In genomic region chr10:62037890-62038608, GRCh38 we compare ENCODE assay signal across 8 cellular contexts.
DNase-seq lines count a peak whose midpoint lies in the region; ATAC-seq, FAIRE-seq and TF ChIP-seq lines count a peak whose summit lies in the region.

No MANE protein-coding gene starts in this region.

- intact Hi-C loops in tibial artery (cut with DNase I; ENCODE audit: low total_unique reads): loop anchor here (5.0 kb wide), 1 partner anchor 199 kb away; no protein-coding TSS in a partner anchor

- no peak for FAIRE-seq in keratinocyte (lab: Jason Lieb, UNC)

- peak overlapping the region; percentile 97 for H3K27ac Mint-ChIP-seq in activated T-cell treated with anti-CD3 and anti-CD28 coated beads, Interleukin-2, amount 50 U/mL, for 72 hours

- peaks cover 95% of the 10 kb centered on the region for H3K4me1 Mint-ChIP-seq in activated T-cell treated with anti-CD3 and anti-CD28 coated beads, Interleukin-2, amount 50 U/mL, for 72 hours (ENCODE audit: low read depth)

- peaks cover 3 to 11% of the 10 kb centered on the region in 2 donors for H3K36me3 Mint-ChIP-seq in activated T-cell treated with anti-CD3 and anti-CD28 coated beads, Interleukin-2, amount 50 U/mL, for 72 hours (ENCODE audit: insufficient read depth in 2 of 2)

- ATAC-seq in activated T-cell treated with anti-CD3 and anti-CD28 coated beads, Interleukin-2, amount 50 U/mL, for 72 hours (replicated peaks in 1 of 2): no peak
- ATAC-seq in HG02852 (IDR thresholded peaks at IDR 0.05; ENCODE audit: unreplicated experiment): no peak
- no peak for ATAC-seq in HG03045 (IDR thresholded peaks at IDR 0.05; ENCODE audit: unreplicated experiment)

- no peaks in the 10 kb centered on the region for H3K9me3 Mint-ChIP-seq in activated T-cell treated with anti-CD3 and anti-CD28 coated beads, Interleukin-2, amount 50 U/mL, for 72 hours

- H3K27ac ChIP-seq in SK-N-MC (peak overlapping the region; percentile 96), keratinocyte (ENCODE audit: control insufficient read depth, insufficient read depth, low read length) (peak overlapping the region; percentile 49), tibial artery (peak overlapping the region; percentile 73 to 76)

- no peak for DNase-seq in activated T-cell treated with anti-CD3 and anti-CD28 coated beads, Interleukin-2, amount 50 U/mL, for 72 hours
- DNase-seq in activated T-cell treated with anti-CD3 and anti-CD28 coated beads, Interleukin-2, amount 50 U/mL, for 48 hours: no peak
- DNase-seq in SK-N-MC (ENCODE audit: low read depth, low spot score) (no peak), keratinocyte (ENCODE audit: low read depth, low spot score) (no peak), tibial artery (no peak), UCSD-AML1 (lab: John Stamatoyannopoulos, UW; ENCODE audit: unreplicated experiment) (no peak)

- peaks cover 44% of the 10 kb centered on the region for H3K4me1 ChIP-seq in keratinocyte (ENCODE audit: control insufficient read depth, extremely low read depth, insufficient read depth, low read length)
- peaks cover 0 to 74% (median 43%) of the 10 kb centered on the region in 4 donors for H3K4me1 ChIP-seq in tibial artery

- peak overlapping the region; percentile 84 for H3K4me2 ChIP-seq in keratinocyte (ENCODE audit: control insufficient read depth, extremely low read depth, insufficient read depth, low read depth, low read length)

- no peaks in the 10 kb centered on the region for H3K27me3 ChIP-seq in keratinocyte (ENCODE audit: control insufficient read depth, extremely low read depth, insufficient read depth, low read length)
- H3K27me3 ChIP-seq in tibial artery: no peaks in the 10 kb centered on the region

- peak overlapping the region; percentile 60 for H3K4me3 ChIP-seq in SK-N-MC
- H3K4me3 ChIP-seq in keratinocyte (ENCODE audit: control insufficient read depth in 2 of 3, extremely low read depth in 1 of 3, insufficient read depth in 2 of 3, low read depth in 1 of 3, low read length in 3 of 3): peak overlapping the region in 1 of 3 experiments; percentile 13
- H3K4me3 ChIP-seq in tibial artery: no peak overlapping the region

- no peaks in the 10 kb centered on the region for H4K20me1 ChIP-seq in keratinocyte (ENCODE audit: control insufficient read depth, extremely low read depth, insufficient read depth, low read length)

- peaks cover 23% of the 10 kb centered on the region for H3K79me2 ChIP-seq in keratinocyte (ENCODE audit: control insufficient read depth, insufficient read depth, low read length)

- no peaks in the 10 kb centered on the region for H3K36me3 ChIP-seq in SK-N-MC (ENCODE audit: insufficient read depth, low read length)
- H3K36me3 ChIP-seq in keratinocyte (ENCODE audit: control insufficient read depth in 2 of 2, extremely low read depth in 1 of 2, insufficient read depth in 2 of 2, low read length in 2 of 2): no peaks in the 10 kb centered on the region
- H3K36me3 ChIP-seq in tibial artery: no peaks in the 10 kb centered on the region

- dilution Hi-C loops in keratinocyte (cut with MboI; ENCODE audit: extremely low pct_ligation_motif_present, low sequenced_read_pairs): no loop called here

- H2AFZ ChIP-seq in keratinocyte (ENCODE audit: control insufficient read depth, low read length): no peak overlapping the region

- TF ChIP-seq CTCF in keratinocyte (optimal IDR thresholded peaks at IDR 0.05 in 1 of 3, IDR thresholded peaks at IDR 0.05 in 1 of 3, conservative IDR thresholded peaks at IDR 0.05 in 1 of 3; ENCODE audit: extremely low read depth in 1 of 3, insufficient read depth in 2 of 3, low read length in 3 of 3) (no peak), tibial artery (IDR thresholded peaks at IDR 0.05) (no peak)

- peak overlapping the region; percentile 58 to 85 for H3K4me3 Mint-ChIP-seq in activated T-cell treated with anti-CD3 and anti-CD28 coated beads, Interleukin-2, amount 50 U/mL, for 72 hours

- H3K9ac ChIP-seq in SK-N-MC (ENCODE audit: insufficient read length) (peak overlapping the region; percentile 71), keratinocyte (ENCODE audit: control insufficient read depth, extremely low read depth, insufficient read depth, low read length) (peak overlapping the region; percentile 20)

- H3K9me1 ChIP-seq in keratinocyte (ENCODE audit: control insufficient read depth, extremely low read depth, insufficient read depth, low read length): no peaks in the 10 kb centered on the region

- no peaks in the 10 kb centered on the region for H3K27me3 Mint-ChIP-seq in activated T-cell treated with anti-CD3 and anti-CD28 coated beads, Interleukin-2, amount 50 U/mL, for 72 hours (ENCODE audit: low read depth)

- H3K9me3 ChIP-seq in SK-N-MC (ENCODE audit: low read depth, low read length) (no peaks in the 10 kb centered on the region), keratinocyte (ENCODE audit: control insufficient read depth, low read depth, low read length) (no peaks in the 10 kb centered on the region), tibial artery (no peaks in the 10 kb centered on the region)
